17 cellular contexts compared by ENCODE assay signal in the genomic region with DNA sequence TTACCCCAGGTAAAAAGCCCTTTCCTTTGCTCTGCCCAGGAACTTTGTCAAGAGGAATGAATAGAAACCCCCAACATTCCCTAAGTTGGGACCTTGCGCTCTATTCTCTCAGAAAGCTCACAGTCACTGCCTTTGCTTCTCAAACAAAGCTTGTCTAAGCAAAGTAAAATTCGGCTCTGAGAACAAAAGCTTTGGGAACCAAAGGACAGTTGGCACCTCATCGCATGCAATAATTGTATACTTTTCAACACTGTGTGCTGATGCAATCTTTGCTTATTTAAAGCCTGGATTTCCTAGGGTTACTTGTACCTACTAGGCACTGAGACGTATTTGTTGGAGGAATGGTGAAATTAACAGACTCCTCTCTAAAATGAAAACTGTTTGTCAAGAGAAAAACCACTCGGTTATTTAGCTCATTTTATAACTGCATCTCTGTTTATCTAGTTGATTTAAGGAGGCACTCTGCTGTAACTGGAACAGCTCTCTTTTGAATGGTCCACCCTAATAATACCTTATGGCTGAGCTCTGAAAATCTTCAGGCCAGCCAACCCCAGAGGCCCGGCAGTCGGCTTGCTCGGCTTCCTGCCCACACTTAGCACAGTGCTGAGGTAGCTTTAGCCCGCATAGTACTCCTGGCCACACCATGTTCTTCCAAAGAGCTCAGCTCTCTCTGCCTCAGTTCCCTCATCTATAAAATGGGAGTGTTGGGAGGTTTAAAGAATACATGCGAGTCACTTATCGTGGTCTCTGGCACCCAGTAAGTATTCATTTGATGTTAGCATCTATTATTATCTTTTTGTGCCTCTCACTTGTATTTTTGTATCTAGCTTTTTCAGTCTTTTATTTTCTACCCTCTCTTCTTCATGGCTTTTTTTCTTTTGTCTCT.
DNase-seq lines count a peak whose midpoint lies in the region; ATAC-seq and TF ChIP-seq lines count a peak whose summit lies in the region.
"Had no signal": no experiment of that assay in that cellular context is flagged by ENCODE, and none has a peak within 500 bp of the region (broad histone marks: within the 10 kb centered on the region; RNA-seq: fewer than 3 reads in every experiment).

No MANE protein-coding gene starts in this region.

- no peaks in the 10 kb centered on the region for H3K27me3 ChIP-seq in SK-N-SH (ENCODE audit: insufficient read depth)
- H3K27me3 ChIP-seq in ascending aorta = no peaks in the 10 kb centered on the region
- H3K27me3 ChIP-seq in layer of hippocampus (ENCODE audit: control insufficient read depth, insufficient read depth, low read length) = no peaks in the 10 kb centered on the region
- no peaks in the 10 kb centered on the region for H3K27me3 ChIP-seq in PC-9 (ENCODE audit: insufficient read depth, low read depth)

- H4K20me1 ChIP-seq in SK-N-SH (ENCODE audit: insufficient read depth) (no peaks in the 10 kb centered on the region), PC-9 (ENCODE audit: insufficient read depth) (no peaks in the 10 kb centered on the region)

- H3K79me2 ChIP-seq in SK-N-SH (ENCODE audit: insufficient read depth) (no peaks in the 10 kb centered on the region), PC-9 (ENCODE audit: low read depth) (no peaks in the 10 kb centered on the region)

- CTCF ChIA-PET in SK-N-SH (lab: Yijun Ruan, JAX) (interaction anchor here (1.2 kb wide), 1 partner anchor 557 kb away, joined by 3 read pairs; no protein-coding TSS in a partner anchor), PC-9 (lab: Charles Lee) (interaction anchor here (0.6 kb wide), 1 partner anchor 1455 kb away, joined by 5 read pairs; no protein-coding TSS in a partner anchor)

- H3K9ac ChIP-seq in SK-N-SH = no peak overlapping the region

- H3K9me3 ChIP-seq in SK-N-SH = no peaks in the 10 kb centered on the region
- H3K9me3 ChIP-seq in ascending aorta = no peaks in the 10 kb centered on the region
- no peaks in the 10 kb centered on the region for H3K9me3 ChIP-seq in PC-9 (ENCODE audit: insufficient read depth, low read depth)

- BruUV-seq in PC-9 (replicated peaks; lab: Mats Ljungman, UMichigan) = no TSS peak

- H3F3A ChIP-seq in SK-N-SH (replicated peaks; ENCODE audit: insufficient read depth) (peaks cover 4% of the 10 kb centered on the region), PC-9 (ENCODE audit: insufficient read depth, low read depth) (no peaks in the 10 kb centered on the region; the same call in 1 of the 2 replicates)

- no peak for DNase-seq in SK-N-SH
- no peak for DNase-seq in ascending aorta (ENCODE audit: low spot score in 2 of 2)
- no peak for DNase-seq in glomerular visceral epithelial cell (ENCODE audit: extremely low spot score)
- no peak for DNase-seq in PC-9
- DNase-seq: ACHN; activated CD4-positive, alpha-beta T cell treated with anti-CD3 and anti-CD28 coated beads for 1 hour; activated CD8-positive, alpha-beta memory T cell treated with anti-CD3 and anti-CD28 coated beads, Interleukin-2, amount 50 U/mL, for 48 hours; left colon; NCI-H1105 treated with DMSO at 0.1 percent for 48 hours; NCI-H524 treated with DMSO at 0.1 percent for 48 hours; retina; stimulated activated CD4-positive, alpha-beta T cell treated with anti-CD3 and anti-CD28 coated beads, Interleukin-4, amount 100 ng/mL, for 1 hour had no signal

- no peak for TF ChIP-seq RAD21 in SK-N-SH (IDR thresholded peaks at IDR 0.05; ENCODE audit: low read length)

- intact Hi-C loops in ascending aorta (cut with DNase I) = no loop called here
- intact Hi-C loops in PC-9 (cut with micrococcal nuclease; ENCODE audit: unreplicated experiment) = no loop called here

- H3K4me3 ChIP-seq in SK-N-SH (ENCODE audit: low read depth in 2 of 2, low read length in 1 of 2) (no peak overlapping the region), ascending aorta (peak overlapping the region in 1 of 2 donors; percentile 41), PC-9 (no peak overlapping the region)

- H3K27ac ChIP-seq in SK-N-SH (ENCODE audit: low read depth in 2 of 2, low read length in 1 of 2) (no peak overlapping the region), ascending aorta (peak overlapping the region; percentile 52 to 70), layer of hippocampus (ENCODE audit: low read depth, low read length) (peak overlapping the region; percentile 96), temporal lobe (ENCODE audit: low read depth, low read length) (peak overlapping the region; percentile 99), PC-9 (no peak overlapping the region)

- no peaks in the 10 kb centered on the region for H3K9me2 ChIP-seq in SK-N-SH
- H3K9me2 ChIP-seq in PC-9 (ENCODE audit: insufficient read depth) = no peaks in the 10 kb centered on the region

- 85% methylated on average over 11 of the region's 11 CpGs for WGBS in SK-N-SH (ENCODE audit: low lambda C conversion rate)

- ATAC-seq in SK-N-SH treated with all-trans-retinoic acid at 6 μM for 48 hours = no peak
- ATAC-seq in HG02642 (IDR thresholded peaks at IDR 0.05; ENCODE audit: poor library complexity, unreplicated experiment) = no peak
- ATAC-seq: left colon; natural killer cell treated with Interleukin-12 subunit alpha and Interleukin-12 subunit beta and Interleukin-15 and Interleukin-18, amount 100 ng/mL, for 72 hours had no signal

- POLR2A ChIA-PET in SK-N-SH (lab: Yijun Ruan, JAX) (no interaction called here), PC-9 (lab: Charles Lee; ENCODE audit: unreplicated experiment) (interaction anchor here (0.6 kb wide), 1 partner anchor 394 kb away, joined by 3 read pairs; no protein-coding TSS in a partner anchor)

- no peak for TF ChIP-seq CTCF in SK-N-SH (IDR thresholded peaks at IDR 0.05)
- TF ChIP-seq CTCF in ascending aorta (IDR thresholded peaks at IDR 0.05) = no peak
- no peak for TF ChIP-seq CTCF in PC-9 (conservative IDR thresholded peaks at IDR 0.05)

- 0 out of 2 replicates have a peak overlapping the region, but pooled peaks have one; percentile 12 for H2AFZ ChIP-seq in SK-N-SH (ENCODE audit: low read depth)
- H2AFZ ChIP-seq in PC-9 = no peak overlapping the region

- TF ChIP-seq EP300 in SK-N-SH (IDR thresholded peaks at IDR 0.05; ENCODE audit: borderline replicate concordance in 1 of 2, low read depth in 1 of 2, low read length in 1 of 2) = no peak

- H3K4me1 ChIP-seq in SK-N-SH (ENCODE audit: control insufficient read depth in 1 of 2, insufficient read depth in 2 of 2, low read depth in 1 of 2, low read length in 1 of 2) = peaks cover 5 to 42% of the 10 kb centered on the region in 2 experiments; a peak in 3 of 4 replicates
- H3K4me1 ChIP-seq in ascending aorta = peaks cover 4 to 23% of the 10 kb centered on the region in 2 donors
- peaks cover 4% of the 10 kb centered on the region; the same call in 1 of the 2 replicates for H3K4me1 ChIP-seq in PC-9 (replicated peaks; ENCODE audit: insufficient read depth)

- H3K36me3 ChIP-seq in SK-N-SH (replicated peaks in 1 of 2; ENCODE audit: control insufficient read depth in 1 of 2, insufficient read depth in 2 of 2, low read length in 1 of 2) = no peaks in the 10 kb centered on the region
- no peaks in the 10 kb centered on the region for H3K36me3 ChIP-seq in ascending aorta
- H3K36me3 ChIP-seq in PC-9 (ENCODE audit: low read depth) = no peaks in the 10 kb centered on the region

- H3K4me2 ChIP-seq in SK-N-SH (no peak overlapping the region), PC-9 (no peak overlapping the region)

TF ChIP-seq in SK-N-SH, 30 proteins besides CTCF, POLR2A, EP300 and RAD21 (continues in another document):
- TF ChIP-seq TEAD4 (IDR thresholded peaks at IDR 0.05; ENCODE audit: borderline replicate concordance, insufficient read depth) = no peak
- no peak for TF ChIP-seq GATA2 (CRISPR knock-in tag; IDR thresholded peaks at IDR 0.05)
- TF ChIP-seq FOXJ3 (CRISPR knock-in tag; IDR thresholded peaks at IDR 0.05) = no peak
- TF ChIP-seq, protein P1, sequence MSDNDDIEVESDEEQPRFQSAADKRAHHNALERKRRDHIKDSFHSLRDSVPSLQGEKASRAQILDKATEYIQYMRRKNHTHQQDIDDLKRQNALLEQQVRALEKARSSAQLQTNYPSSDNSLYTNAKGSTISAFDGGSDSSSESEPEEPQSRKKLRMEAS (IDR thresholded peaks at IDR 0.05; ENCODE audit: low read depth) = no peak
- TF ChIP-seq FOSL2 (IDR thresholded peaks at IDR 0.05; ENCODE audit: borderline replicate concordance, low read depth) = no peak
- no peak for TF ChIP-seq FOXM1 (IDR thresholded peaks at IDR 0.05; ENCODE audit: low read depth)
- no peak for TF ChIP-seq NFIC (IDR thresholded peaks at IDR 0.05; ENCODE audit: borderline replicate concordance)
- TF ChIP-seq POLR2AphosphoS5 (IDR thresholded peaks at IDR 0.05; ENCODE audit: low read depth, low read length) = no peak
- TF ChIP-seq CHD2 (IDR thresholded peaks at IDR 0.05; ENCODE audit: low read length, partially characterized antibody) = no peak

TF ChIP-seq in SK-N-SH treated with all-trans-retinoic acid at 6 μM for 48 hours, 23 proteins besides CTCF, POLR2A, EP300 and RAD21:
- TF ChIP-seq TOX (CRISPR knock-in tag; IDR thresholded peaks at IDR 0.05; ENCODE audit: borderline replicate concordance) (no peak), OSR1 (CRISPR knock-in tag; IDR thresholded peaks at IDR 0.05) (no peak), ISL1 (CRISPR knock-in tag; IDR thresholded peaks at IDR 0.05) (no peak), ZC3H10 (CRISPR knock-in tag; IDR thresholded peaks at IDR 0.05) (no peak)

Comparison
In these comparisons a context has a peak if more than half of its experiments do, and no peak if none do; other contexts are left out.
1. H3K27ac ChIP-seq: peak in ascending aorta (2 of 2), layer of hippocampus (single experiment) and temporal lobe (single experiment); none in SK-N-SH (0 of 2) and PC-9 (single experiment).